In the genomic region with DNA sequence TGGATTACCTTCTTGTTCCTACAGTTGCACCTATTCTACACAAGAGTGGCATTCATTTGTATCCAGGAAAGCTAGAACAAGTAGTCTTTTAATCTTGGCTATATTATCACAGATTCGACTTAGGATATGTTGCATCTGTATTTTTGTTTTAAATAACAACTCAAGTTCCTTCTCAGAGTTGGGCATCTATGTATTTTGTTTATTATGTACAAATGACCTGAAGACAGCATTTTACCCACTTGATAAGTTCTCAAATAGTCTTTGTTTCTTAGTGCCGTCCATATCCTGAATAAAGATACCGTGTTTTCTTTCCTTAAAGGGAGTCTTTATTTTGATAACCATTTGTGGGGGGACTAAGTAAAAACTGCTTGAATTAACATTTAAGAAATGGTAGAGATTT, we compare ENCODE assay signal across 11 cellular contexts. TPM values are rescaled to one million over a fixed set of nuclear protein-coding genes. Genes with fewer than 3 reads are reported as not detected.
DNase-seq lines count a peak whose midpoint lies in the region; TF ChIP-seq lines count a peak whose summit lies in the region.
"Had no signal": no experiment of that assay in that cellular context is flagged by ENCODE, and none has a peak within 500 bp of the region (broad histone marks: within the 10 kb centered on the region; RNA-seq: fewer than 3 reads in every experiment).

No MANE protein-coding gene starts in this region.

- H3K4me1 Mint-ChIP-seq in Caco-2 (ENCODE audit: low read depth, unreplicated experiment), result peaks cover 15% of the 10 kb centered on the region

- no peak for TF ChIP-seq CTCF in Caco-2 (IDR thresholded peaks at IDR 0.05; ENCODE audit: insufficient read depth in 1 of 2, low read depth in 1 of 2, low read length in 1 of 2, severe bottlenecking in 1 of 2, unreplicated experiment in 1 of 2)
- TF ChIP-seq CTCF in fibroblast of pulmonary artery (IDR thresholded peaks at IDR 0.05; ENCODE audit: low read length, missing control alignments), result no peak
- no peak for TF ChIP-seq CTCF in retinal pigment epithelial cell (conservative IDR thresholded peaks at IDR 0.05; ENCODE audit: low read depth, low read length)

- in situ Hi-C loops in ACHN (cut with HindIII; ENCODE audit: low pct_ligation_motif_present, low pct_unique_long_range_greater_than_20kb, low sequenced_read_pairs), result no loop called here

- H3K27ac Mint-ChIP-seq in Caco-2 (ENCODE audit: unreplicated experiment), result no peak overlapping the region
- H3K27ac Mint-ChIP-seq: activated CD4-positive, alpha-beta memory T cell treated with anti-CD3 and anti-CD28 coated beads, Interleukin-2, amount 10 ng/mL, durations not matched to agents 7 days and 5 days; dendritic cell treated with granulocyte-macrophage colony-stimulating factor and Interleukin-4, amounts not matched to agents 40 ng/mL and 50 ng/mL, for 4 days had no signal

- no peaks in the 10 kb centered on the region for H3K27me3 ChIP-seq in Caco-2 (replicated peaks; ENCODE audit: control insufficient read depth, insufficient read depth, low read length)
- no peaks in the 10 kb centered on the region for H3K27me3 ChIP-seq in SJCRH30

- H3K4me3 ChIP-seq in Caco-2 (ENCODE audit: low read depth, low read length), result no peak overlapping the region
- H3K4me3 ChIP-seq in SJCRH30, result peak overlapping the region; percentile 7
- peak overlapping the region; percentile 90 for H3K4me3 ChIP-seq in fibroblast of pulmonary artery (replicated peaks; ENCODE audit: low read depth, low read length)
- H3K4me3 ChIP-seq in retinal pigment epithelial cell (ENCODE audit: low read length), result peak overlapping the region; percentile 92

- H3K4me1 ChIP-seq in Caco-2 (peaks cover 34% of the 10 kb centered on the region), SJCRH30 (peaks cover 8% of the 10 kb centered on the region; the same call in 1 of the 2 replicates)

- H3K4me3 Mint-ChIP-seq in Caco-2 (ENCODE audit: unreplicated experiment), result peak overlapping the region; percentile 23
- H3K4me3 Mint-ChIP-seq: dendritic cell treated with granulocyte-macrophage colony-stimulating factor and Interleukin-4, amounts not matched to agents 40 ng/mL and 50 ng/mL, for 4 days had no signal

- H3K36me3 ChIP-seq in Caco-2 (ENCODE audit: control insufficient read depth, insufficient read depth, low read length) (no peaks in the 10 kb centered on the region), SJCRH30 (peaks cover 48% of the 10 kb centered on the region)

- CTCF ChIA-PET in Caco-2 (lab: Charles Lee), result no interaction called here

- no TSS peak for BruUV-seq in Caco-2 (replicated peaks; lab: Mats Ljungman, UMichigan)

- intact Hi-C loops in Caco-2 (cut with micrococcal nuclease; ENCODE audit: unreplicated experiment), result loop anchor here (5.0 to 10.0 kb wide), 2 partner anchors 48 to 320 kb away; no protein-coding TSS in a partner anchor

- H3K9me3 Mint-ChIP-seq in Caco-2 (ENCODE audit: unreplicated experiment), result no peaks in the 10 kb centered on the region
- H3K9me3 Mint-ChIP-seq: activated CD4-positive, alpha-beta memory T cell treated with anti-CD3 and anti-CD28 coated beads, Interleukin-2, amount 10 ng/mL, durations not matched to agents 7 days and 5 days; dendritic cell treated with granulocyte-macrophage colony-stimulating factor and Interleukin-4, amounts not matched to agents 40 ng/mL and 50 ng/mL, for 4 days had no signal

- no peaks in the 10 kb centered on the region for H3K27me3 Mint-ChIP-seq in Caco-2 (ENCODE audit: insufficient read depth, unreplicated experiment)
- H3K27me3 Mint-ChIP-seq: dendritic cell treated with granulocyte-macrophage colony-stimulating factor and Interleukin-4, amounts not matched to agents 40 ng/mL and 50 ng/mL, for 4 days had no signal

- no peak overlapping the region for H3K27ac ChIP-seq in SJCRH30

- peaks cover 33% of the 10 kb centered on the region for H3K36me3 Mint-ChIP-seq in Caco-2 (ENCODE audit: insufficient read depth, unreplicated experiment)

- POLR2A ChIA-PET in Caco-2 (lab: Charles Lee), result no interaction called here

- no peaks in the 10 kb centered on the region for H3K9me3 ChIP-seq in Caco-2
- H3K9me3 ChIP-seq in SJCRH30 (replicated peaks), result no peaks in the 10 kb centered on the region

- DNase-seq in Caco-2, result no peak
- DNase-seq in SJCRH30, result no peak
- no peak for DNase-seq in fibroblast of pulmonary artery (ENCODE audit: low read depth)
- no peak for DNase-seq in retinal pigment epithelial cell (ENCODE audit: low read depth)
- DNase-seq in ACHN, result no peak
- no peak for DNase-seq in DMS53 treated with DMSO at 0.1 percent for 48 hours (lab: John Stamatoyannopoulos, UW; ENCODE audit: unreplicated experiment)
- no peak for DNase-seq in NOMO-1 treated with DMSO at 0.1 percent for 48 hours (lab: John Stamatoyannopoulos, UW; ENCODE audit: unreplicated experiment)
- DNase-seq in glomerular visceral epithelial cell (ENCODE audit: extremely low spot score), result no peak
- DNase-seq: activated CD4-positive, alpha-beta memory T cell treated with anti-CD3 and anti-CD28 coated beads, Interleukin-2, amount 10 ng/mL, durations not matched to agents 7 days and 5 days; NCI-H1105 had no signal

RNA-seq across cellular contexts. Expression of a gene that starts 2.9 kb away (rescaled TPM):
- total RNA-seq in Caco-2 (2022), result 54.8 and 62.0 TPM in 2 replicates
- 70.5 and 91.2 TPM in 2 replicates for total RNA-seq in SJCRH30 (2014; rRNA removed; shearing (Covaris generic))
